In the genomic region with DNA sequence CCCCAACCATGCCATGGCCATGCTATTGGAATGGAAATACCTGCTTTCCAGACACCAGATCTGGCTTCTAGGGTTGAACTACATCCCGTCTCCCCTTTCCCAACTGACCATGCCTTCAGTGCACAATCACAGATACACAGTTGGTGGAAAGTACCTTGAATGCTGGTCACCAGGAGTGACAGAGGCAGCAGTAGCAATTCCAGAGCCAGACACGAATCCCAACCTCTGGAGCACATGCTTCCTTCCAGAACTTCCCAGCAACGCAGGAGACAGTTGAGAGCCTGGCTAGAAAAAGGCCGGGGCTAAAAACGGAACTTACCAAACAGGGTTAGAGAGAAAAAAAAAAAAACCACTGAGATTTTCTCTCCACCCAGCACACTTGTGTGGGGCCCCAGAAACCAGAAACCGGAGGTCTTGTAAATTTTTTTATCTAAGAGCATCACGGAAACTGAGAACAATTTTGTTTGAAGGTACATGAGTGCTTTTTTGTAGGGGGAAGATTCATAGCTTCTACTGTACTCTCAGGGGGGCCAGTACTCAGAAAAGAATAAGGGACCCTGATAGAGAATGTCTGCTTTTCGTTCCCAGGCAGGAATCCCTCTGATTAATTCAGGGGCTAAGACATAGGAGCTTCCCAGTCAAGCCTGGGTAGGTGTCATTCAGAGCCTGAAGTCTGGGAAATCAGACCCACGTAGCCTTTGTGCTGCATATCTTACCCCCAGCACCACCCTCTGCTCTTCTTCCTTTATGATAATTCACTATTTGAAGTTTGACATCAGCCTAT, we compare ENCODE assay signal across 8 cellular contexts.
DNase-seq lines count a peak whose midpoint lies in the region; ATAC-seq and TF ChIP-seq lines count a peak whose summit lies in the region.

A gene with protein sequence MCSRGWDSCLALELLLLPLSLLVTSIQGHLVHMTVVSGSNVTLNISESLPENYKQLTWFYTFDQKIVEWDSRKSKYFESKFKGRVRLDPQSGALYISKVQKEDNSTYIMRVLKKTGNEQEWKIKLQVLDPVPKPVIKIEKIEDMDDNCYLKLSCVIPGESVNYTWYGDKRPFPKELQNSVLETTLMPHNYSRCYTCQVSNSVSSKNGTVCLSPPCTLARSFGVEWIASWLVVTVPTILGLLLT (minus strand): TSS at position 295 of the 784 bp plus-strand sequence. CDS start 59 bp downstream, at position 236.

- no peaks in the 10 kb centered on the region for H4K20me1 ChIP-seq in DOHH2 (ENCODE audit: control insufficient read depth, insufficient read depth, low read depth, low read length)

- H3F3A ChIP-seq in DOHH2 (ENCODE audit: control insufficient read depth, insufficient read depth): 0 out of 2 replicates have a peak, but pooled peaks cover 3% of the 10 kb centered on the region

- no peak within 1 kb of the TSS for H3K27ac ChIP-seq in DOHH2 (ENCODE audit: low read depth, low read length)
- H3K27ac ChIP-seq in duodenal mucosa (ENCODE audit: low read depth, low read length): peak within 1 kb of the TSS; percentile 1

- peak within 1 kb of the TSS; percentile 42 to 79 for H3K9ac ChIP-seq in duodenal mucosa (ENCODE audit: low read depth in 1 of 2, low read length in 2 of 2)

- in situ Hi-C loops in ACHN (cut with HindIII; ENCODE audit: low pct_ligation_motif_present, low pct_unique_long_range_greater_than_20kb, low sequenced_read_pairs): no loop called here

- H3K4me3 ChIP-seq in DOHH2 (ENCODE audit: low read length): peak within 1 kb of the TSS; percentile 55
- H3K4me3 ChIP-seq in duodenal mucosa (ENCODE audit: low read depth in 1 of 2, low read length in 2 of 2): peak within 1 kb of the TSS; percentile 46 to 61

- DNase-seq in SIG-M5 (lab: John Stamatoyannopoulos, UW): peak; percentile 41
- peak; percentile 4 for DNase-seq in superior temporal gyrus (ENCODE audit: extremely low spot score)
- no peak for DNase-seq in ACHN

- TF ChIP-seq CTCF in DOHH2 (IDR thresholded peaks at IDR 0.05; ENCODE audit: low read depth, low read length, poor library complexity, severe bottlenecking): no peak

- peaks cover 62% of the 10 kb centered on the region for H3K4me1 ChIP-seq in DOHH2 (ENCODE audit: control insufficient read depth, low read length)
- peaks cover 0 to 19% of the 10 kb centered on the region in 2 donors for H3K4me1 ChIP-seq in duodenal mucosa (ENCODE audit: control insufficient read depth in 1 of 2, insufficient read depth in 2 of 2, low read length in 2 of 2)

- no peaks in the 10 kb centered on the region for H3K36me3 ChIP-seq in DOHH2 (ENCODE audit: control insufficient read depth, low read length)
- H3K36me3 ChIP-seq in duodenal mucosa (ENCODE audit: control insufficient read depth in 1 of 2, insufficient read depth in 2 of 2, low read length in 2 of 2): no peaks in the 10 kb centered on the region

- peak; percentile 35 for ATAC-seq in GM21786 (IDR thresholded peaks at IDR 0.05; ENCODE audit: unreplicated experiment)
- ATAC-seq in GM19324 (IDR thresholded peaks at IDR 0.05; ENCODE audit: low FRiP score, unreplicated experiment): no peak
- ATAC-seq in GM18861 (IDR thresholded peaks at IDR 0.05; ENCODE audit: unreplicated experiment): no peak

- peak within 1 kb of the TSS; percentile 65 for H3K4me2 ChIP-seq in DOHH2 (ENCODE audit: low read length)

- no peaks in the 10 kb centered on the region for H3K79me2 ChIP-seq in DOHH2 (ENCODE audit: control insufficient read depth, low read length)

- H3K9me3 ChIP-seq in DOHH2 (ENCODE audit: control insufficient read depth, insufficient read depth, low read length): no peaks in the 10 kb centered on the region
- H3K9me3 ChIP-seq in duodenal mucosa (ENCODE audit: control insufficient read depth in 1 of 2, low read length in 2 of 2): no peaks in the 10 kb centered on the region

- no peaks in the 10 kb centered on the region for H3K9me2 ChIP-seq in DOHH2 (replicated peaks; ENCODE audit: control insufficient read depth, low read length)

- no peaks in the 10 kb centered on the region; the same call in 1 of the 2 replicates for H3K27me3 ChIP-seq in DOHH2 (ENCODE audit: control insufficient read depth, low read length)
- H3K27me3 ChIP-seq in duodenal mucosa (ENCODE audit: control insufficient read depth in 1 of 2, insufficient read depth in 2 of 2, low read length in 2 of 2): no peaks in the 10 kb centered on the region
